ENCODE assay signal across 12 cellular contexts in the genomic region with DNA sequence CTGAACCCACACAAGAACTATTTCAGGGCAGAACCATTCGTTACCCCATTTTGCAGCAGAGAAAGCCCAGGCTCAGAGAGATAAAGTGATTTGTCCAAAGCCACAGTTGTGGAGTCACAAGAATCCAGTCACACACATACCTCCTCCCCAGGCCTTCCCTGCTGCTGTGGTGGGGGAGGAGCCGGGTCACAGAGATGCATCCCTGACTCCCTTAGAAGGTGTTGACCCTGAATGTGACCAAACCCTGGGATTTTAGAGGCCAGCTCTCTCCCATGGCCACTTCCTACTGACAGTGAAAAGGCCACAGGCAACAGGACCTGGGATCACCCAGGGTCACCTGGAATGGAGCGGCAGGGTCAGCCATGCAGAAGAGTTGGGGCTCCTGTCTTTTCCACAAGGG. TPM values are rescaled to one million over a fixed set of nuclear protein-coding genes. Genes with fewer than 3 reads are reported as not detected.
DNase-seq lines count a peak whose midpoint lies in the region; ATAC-seq and TF ChIP-seq lines count a peak whose summit lies in the region.
"Had no signal": no experiment of that assay in that cellular context is flagged by ENCODE, and none has a peak within 500 bp of the region (broad histone marks: within the 10 kb centered on the region; RNA-seq: fewer than 3 reads in every experiment).

No MANE protein-coding gene starts in this region.

- TF ChIP-seq CTCF in PC-9 (conservative IDR thresholded peaks at IDR 0.05): no peak

- no peaks in the 10 kb centered on the region; the same call in 1 of the 2 replicates for H3K36me3 ChIP-seq in PC-9 (ENCODE audit: low read depth)

- POLR2A ChIA-PET in PC-9 (lab: Charles Lee; ENCODE audit: unreplicated experiment): no interaction called here

- no peak overlapping the region for H3K4me3 ChIP-seq in PC-9
- H3K4me3 ChIP-seq: Peyer's patch had no signal

- peaks cover 0 to 10% of the 10 kb centered on the region in 2 donors for H3K36me3 Mint-ChIP-seq in activated T-cell treated with anti-CD3 and anti-CD28 coated beads, Interleukin-2, amount 50 U/mL, for 72 hours (ENCODE audit: insufficient read depth in 2 of 2)
- H3K36me3 Mint-ChIP-seq in central memory CD8-positive, alpha-beta T cell (ENCODE audit: insufficient read depth): peaks cover 5% of the 10 kb centered on the region
- H3K36me3 Mint-ChIP-seq in stimulated activated effector memory CD8-positive, alpha-beta T cell treated with anti-CD3 and anti-CD28 coated beads, Interleukin-12 subunit alpha, Interleukin-12 subunit beta, amount 100 ng/mL, for 72 hours: peaks cover 28% of the 10 kb centered on the region

- H3K9me3 ChIP-seq in PC-9 (ENCODE audit: insufficient read depth, low read depth): no peaks in the 10 kb centered on the region
- H3K9me3 ChIP-seq: Peyer's patch had no signal

- peaks cover 28% of the 10 kb centered on the region for H3K4me1 ChIP-seq in PC-9 (replicated peaks; ENCODE audit: insufficient read depth)

- no peak for ATAC-seq in activated T-cell treated with anti-CD3 and anti-CD28 coated beads, Interleukin-2, amount 50 U/mL, for 72 hours (replicated peaks in 1 of 2)
- no peak for ATAC-seq in central memory CD8-positive, alpha-beta T cell (replicated peaks; ENCODE audit: extremely low read depth, poor library complexity, severe bottlenecking)
- ATAC-seq in stimulated activated effector memory CD8-positive, alpha-beta T cell treated with anti-CD3 and anti-CD28 coated beads, Interleukin-12 subunit alpha, Interleukin-12 subunit beta, amount 100 ng/mL, for 72 hours: no peak
- no peak for ATAC-seq in GM21528 (IDR thresholded peaks at IDR 0.05; ENCODE audit: low FRiP score, unreplicated experiment)

- intact Hi-C loops in PC-9 (cut with micrococcal nuclease; ENCODE audit: unreplicated experiment): loop anchor here (5.0 kb wide), 2 partner anchors 67 to 127 kb away; partner anchors contain the start of gene ZNF341

- H3F3A ChIP-seq in PC-9 (ENCODE audit: insufficient read depth, low read depth): peaks cover 39% of the 10 kb centered on the region

- H3K4me1 Mint-ChIP-seq in activated T-cell treated with anti-CD3 and anti-CD28 coated beads, Interleukin-2, amount 50 U/mL, for 72 hours (ENCODE audit: low read depth): peaks cover 25% of the 10 kb centered on the region
- peaks cover 26% of the 10 kb centered on the region for H3K4me1 Mint-ChIP-seq in central memory CD8-positive, alpha-beta T cell
- peaks cover 27% of the 10 kb centered on the region for H3K4me1 Mint-ChIP-seq in stimulated activated effector memory CD8-positive, alpha-beta T cell treated with anti-CD3 and anti-CD28 coated beads, Interleukin-12 subunit alpha, Interleukin-12 subunit beta, amount 100 ng/mL, for 72 hours

- no peaks in the 10 kb centered on the region for H3K27me3 ChIP-seq in PC-9 (ENCODE audit: insufficient read depth, low read depth)
- H3K27me3 ChIP-seq: Peyer's patch had no signal

- no peaks in the 10 kb centered on the region for H3K9me3 Mint-ChIP-seq in activated T-cell treated with anti-CD3 and anti-CD28 coated beads, Interleukin-2, amount 50 U/mL, for 72 hours
- no peaks in the 10 kb centered on the region for H3K9me3 Mint-ChIP-seq in central memory CD8-positive, alpha-beta T cell
- no peaks in the 10 kb centered on the region for H3K9me3 Mint-ChIP-seq in stimulated activated effector memory CD8-positive, alpha-beta T cell treated with anti-CD3 and anti-CD28 coated beads, Interleukin-12 subunit alpha, Interleukin-12 subunit beta, amount 100 ng/mL, for 72 hours

- H3K27me3 Mint-ChIP-seq in activated T-cell treated with anti-CD3 and anti-CD28 coated beads, Interleukin-2, amount 50 U/mL, for 72 hours (ENCODE audit: low read depth): no peaks in the 10 kb centered on the region
- H3K27me3 Mint-ChIP-seq in central memory CD8-positive, alpha-beta T cell: no peaks in the 10 kb centered on the region

- DNase-seq in activated T-cell treated with anti-CD3 and anti-CD28 coated beads, Interleukin-2, amount 50 U/mL, for 72 hours: no peak
- no peak for DNase-seq in activated T-cell treated with anti-CD3 and anti-CD28 coated beads, Interleukin-2, amount 50 U/mL, for 1 hour
- no peak for DNase-seq in PC-9
- no peak for DNase-seq in central memory CD8-positive, alpha-beta T cell (ENCODE audit: low spot score in 2 of 2)
- DNase-seq in stimulated activated effector memory CD8-positive, alpha-beta T cell treated with anti-CD3 and anti-CD28 coated beads, Interleukin-12 subunit alpha, Interleukin-12 subunit beta, amount 100 ng/mL, for 72 hours (ENCODE audit: low spot score in 2 of 2): no peak
- no peak for DNase-seq in cerebellum (ENCODE audit: low spot score)
- no peak for DNase-seq in effector CD4-positive, alpha-beta T cell
- DNase-seq: ACHN, mammary epithelial cell, NCI-H446 had no signal

- no peaks in the 10 kb centered on the region for H3K79me2 ChIP-seq in PC-9 (ENCODE audit: low read depth)

- BruUV-seq in PC-9 (replicated peaks; lab: Mats Ljungman, UMichigan): TSS peak; percentile 8

- H3K27ac Mint-ChIP-seq in activated T-cell treated with anti-CD3 and anti-CD28 coated beads, Interleukin-2, amount 50 U/mL, for 72 hours: peak overlapping the region; percentile 27
- peak overlapping the region; percentile 77 for H3K27ac Mint-ChIP-seq in central memory CD8-positive, alpha-beta T cell (ENCODE audit: low read depth)
- peak overlapping the region; percentile 94 for H3K27ac Mint-ChIP-seq in stimulated activated effector memory CD8-positive, alpha-beta T cell treated with anti-CD3 and anti-CD28 coated beads, Interleukin-12 subunit alpha, Interleukin-12 subunit beta, amount 100 ng/mL, for 72 hours

- CTCF ChIA-PET in PC-9 (lab: Charles Lee): interaction anchor here (0.5 kb wide), 1 partner anchor 20 kb away, joined by 3 read pairs; no protein-coding TSS in a partner anchor

- peak overlapping the region; percentile 73 for H3K27ac ChIP-seq in PC-9

- peak overlapping the region; percentile 41 for H3K4me2 ChIP-seq in PC-9

- H2AFZ ChIP-seq in PC-9: no peak overlapping the region

- no peaks in the 10 kb centered on the region for H3K9me2 ChIP-seq in PC-9 (ENCODE audit: insufficient read depth)

- H4K20me1 ChIP-seq in PC-9 (ENCODE audit: insufficient read depth): no peaks in the 10 kb centered on the region

- H3K4me3 Mint-ChIP-seq in activated T-cell treated with anti-CD3 and anti-CD28 coated beads, Interleukin-2, amount 50 U/mL, for 72 hours: no peak overlapping the region
- H3K4me3 Mint-ChIP-seq in central memory CD8-positive, alpha-beta T cell: no peak overlapping the region
- peak overlapping the region; percentile 26 for H3K4me3 Mint-ChIP-seq in stimulated activated effector memory CD8-positive, alpha-beta T cell treated with anti-CD3 and anti-CD28 coated beads, Interleukin-12 subunit alpha, Interleukin-12 subunit beta, amount 100 ng/mL, for 72 hours

RNA-seq across cellular contexts. Expression of gene CHMP4B, which starts 48.6 kb away (rescaled TPM):
- total RNA-seq in activated T-cell treated with anti-CD3 and anti-CD28 coated beads, Interleukin-2, amount 50 U/mL, for 72 hours: 100 to 1,000 TPM; 102 to 104 TPM
- total RNA-seq in PC-9 (2021) (176 and 180 TPM in 2 replicates), cerebellum (20.4 TPM)

Comparison
In these comparisons a context has a peak if more than half of its experiments do, and no peak if none do; other contexts are left out.
1. H3K27ac Mint-ChIP-seq: peak in every context shown above with its lines; median percentile 94 in stimulated activated effector memory CD8-positive, alpha-beta T cell treated with anti-CD3 and anti-CD28 coated beads, Interleukin-12 subunit alpha, Interleukin-12 subunit beta, amount 100 ng/mL, for 72 hours; 77 in central memory CD8-positive, alpha-beta T cell; 27 in activated T-cell treated with anti-CD3 and anti-CD28 coated beads, Interleukin-2, amount 50 U/mL, for 72 hours.